ENCODE assay signal across 1 cellular context in the genomic region with DNA sequence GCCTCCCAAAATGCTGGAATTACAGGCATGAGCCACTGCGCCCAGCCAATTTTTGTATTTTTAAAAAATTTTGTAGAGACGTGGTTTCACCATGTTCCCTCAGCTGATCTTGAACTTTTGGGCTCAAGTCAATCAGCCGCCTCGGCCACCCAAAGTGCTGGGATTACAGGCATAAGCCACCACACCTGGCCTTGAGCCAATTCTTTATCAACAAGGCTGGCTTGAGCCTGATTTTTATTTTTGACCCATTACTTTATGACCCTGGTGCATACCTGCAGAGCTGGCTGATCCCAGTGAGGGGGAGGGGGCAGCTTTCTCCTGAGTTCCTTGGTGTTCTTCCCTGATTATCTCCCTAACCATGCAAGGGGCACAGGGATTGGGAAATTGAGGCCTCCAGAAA.
TF ChIP-seq lines count a peak whose summit lies in the region.

No MANE protein-coding gene starts in this region.

TF ChIP-seq in IMR-90, 13 proteins besides CTCF, POLR2A, EP300 and RAD21:
- TF ChIP-seq, protein P1, sequence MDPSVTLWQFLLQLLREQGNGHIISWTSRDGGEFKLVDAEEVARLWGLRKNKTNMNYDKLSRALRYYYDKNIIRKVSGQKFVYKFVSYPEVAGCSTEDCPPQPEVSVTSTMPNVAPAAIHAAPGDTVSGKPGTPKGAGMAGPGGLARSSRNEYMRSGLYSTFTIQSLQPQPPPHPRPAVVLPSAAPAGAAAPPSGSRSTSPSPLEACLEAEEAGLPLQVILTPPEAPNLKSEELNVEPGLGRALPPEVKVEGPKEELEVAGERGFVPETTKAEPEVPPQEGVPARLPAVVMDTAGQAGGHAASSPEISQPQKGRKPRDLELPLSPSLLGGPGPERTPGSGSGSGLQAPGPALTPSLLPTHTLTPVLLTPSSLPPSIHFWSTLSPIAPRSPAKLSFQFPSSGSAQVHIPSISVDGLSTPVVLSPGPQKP (IDR thresholded peaks at IDR 0.05; ENCODE audit: borderline replicate concordance, low read depth, low read length): no peak
- TF ChIP-seq RFX5 (IDR thresholded peaks at IDR 0.05; ENCODE audit: low read depth, low read length): no peak
- no peak for TF ChIP-seq NFE2L2 (IDR thresholded peaks at IDR 0.05; ENCODE audit: low read depth, low read length)
- TF ChIP-seq, protein P2, sequence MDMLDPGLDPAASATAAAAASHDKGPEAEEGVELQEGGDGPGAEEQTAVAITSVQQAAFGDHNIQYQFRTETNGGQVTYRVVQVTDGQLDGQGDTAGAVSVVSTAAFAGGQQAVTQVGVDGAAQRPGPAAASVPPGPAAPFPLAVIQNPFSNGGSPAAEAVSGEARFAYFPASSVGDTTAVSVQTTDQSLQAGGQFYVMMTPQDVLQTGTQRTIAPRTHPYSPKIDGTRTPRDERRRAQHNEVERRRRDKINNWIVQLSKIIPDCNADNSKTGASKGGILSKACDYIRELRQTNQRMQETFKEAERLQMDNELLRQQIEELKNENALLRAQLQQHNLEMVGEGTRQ (IDR thresholded peaks at IDR 0.05; ENCODE audit: low read depth, low read length): no peak
- no peak for TF ChIP-seq MXI1 (IDR thresholded peaks at IDR 0.05; ENCODE audit: borderline replicate concordance, low read depth, low read length)
- TF ChIP-seq CEBPB (IDR thresholded peaks at IDR 0.05; ENCODE audit: low read depth, low read length): no peak
